1 cellular context compared by ENCODE assay signal in genomic region chr12:6586569-6586968, GRCh38.
A peak's percentile ranks its signal among the peaks of the same experiment; 100 is the strongest.
TF ChIP-seq lines count a peak whose summit lies in the region.

No MANE protein-coding gene starts in this region.

TF ChIP-seq in IMR-90, 13 proteins besides CTCF, POLR2A, EP300 and RAD21:
- peak; percentile 65 for TF ChIP-seq CEBPB (IDR thresholded peaks at IDR 0.05; ENCODE audit: low read depth, low read length)
